Comparison of ENCODE assay signal across 8 cellular contexts in genomic region chr1:173757666-173758065, GRCh38.
"Had no signal": no experiment of that assay in that cellular context is flagged by ENCODE, and none has a peak within 500 bp of the region (broad histone marks: within the 10 kb centered on the region; RNA-seq: fewer than 3 reads in every experiment).

No MANE protein-coding gene starts in this region.

- H3K4me3 Mint-ChIP-seq: HFFc6, IgD-negative memory B cell had no signal

- DNase-seq: GM23248, GOT3, H7, HFFc6 had no signal

- H3K27ac Mint-ChIP-seq: HFFc6, IgD-negative memory B cell had no signal

- FAIRE-seq: HepG2 had no signal

- ATAC-seq: HCT116, HepG2 had no signal

- H3K4me3 ChIP-seq: GM23248, HAP-1 had no signal

- H3K27me3 Mint-ChIP-seq: IgD-negative memory B cell had no signal
